20 cellular contexts compared by ENCODE assay signal in genomic region chr6:32774428-32774827, GRCh38. TPM values are rescaled to one million over a fixed set of nuclear protein-coding genes. Genes with fewer than 3 reads are reported as not detected.
DNase-seq lines count a peak whose midpoint lies in the region; ATAC-seq, FAIRE-seq and TF ChIP-seq lines count a peak whose summit lies in the region.
"Had no signal": no experiment of that assay in that cellular context is flagged by ENCODE, and none has a peak within 500 bp of the region (broad histone marks: within the 10 kb centered on the region; RNA-seq: fewer than 3 reads in every experiment).

No MANE protein-coding gene starts in this region.

- peak; percentile 66 to 67 for ATAC-seq in activated T-cell treated with anti-CD3 and anti-CD28 coated beads, Interleukin-2, amount 50 U/mL, for 4 hours
- ATAC-seq in activated B cell treated with CpG ODN at 0.5 μM for 24 hours (ENCODE audit: low read depth): peak; percentile 89

- CTCF ChIA-PET in activated B cell treated with CpG ODN at 0.5 μM for 24 hours (lab: Charles Lee): interaction anchor here (1.1 kb wide), 1 partner anchor 11 kb away, joined by 3 read pairs; no protein-coding TSS in a partner anchor

- no peaks in the 10 kb centered on the region for H3K9me3 Mint-ChIP-seq in activated T-cell treated with anti-CD3 and anti-CD28 coated beads, Interleukin-2, amount 50 U/mL, for 4 hours
- no peaks in the 10 kb centered on the region for H3K9me3 Mint-ChIP-seq in activated B cell treated with CpG ODN at 0.5 μM for 24 hours

- FAIRE-seq in keratinocyte (lab: Jason Lieb, UNC): peak; percentile 59
- FAIRE-seq: A204.1 had no signal

- H4K20me1 ChIP-seq in keratinocyte (ENCODE audit: control insufficient read depth, extremely low read depth, insufficient read depth, low read length): no peaks in the 10 kb centered on the region

- peak overlapping the region; percentile 8 for H3K4me2 ChIP-seq in keratinocyte (ENCODE audit: control insufficient read depth, extremely low read depth, insufficient read depth, low read depth, low read length)
- H3K4me2 ChIP-seq: PC-9 had no signal

- H3K27ac ChIP-seq in keratinocyte (ENCODE audit: control insufficient read depth, insufficient read depth, low read length) (no peak overlapping the region), colonic mucosa (no peak overlapping the region)
- H3K27ac ChIP-seq: PC-9, SJSA1 had no signal

- no peaks in the 10 kb centered on the region for H3K4me1 Mint-ChIP-seq in activated T-cell treated with anti-CD3 and anti-CD28 coated beads, Interleukin-2, amount 50 U/mL, for 4 hours (ENCODE audit: low read depth)
- H3K4me1 Mint-ChIP-seq in activated B cell treated with CpG ODN at 0.5 μM for 24 hours: peaks cover 7% of the 10 kb centered on the region

- TF ChIP-seq CTCF in activated B cell treated with CpG ODN at 0.5 μM for 24 hours (IDR thresholded peaks at IDR 0.05): no peak
- no peak for TF ChIP-seq CTCF in keratinocyte (optimal IDR thresholded peaks at IDR 0.05 in 1 of 3, IDR thresholded peaks at IDR 0.05 in 1 of 3, conservative IDR thresholded peaks at IDR 0.05 in 1 of 3; ENCODE audit: extremely low read depth in 1 of 3, insufficient read depth in 2 of 3, low read length in 3 of 3)
- no peak for TF ChIP-seq CTCF in colonic mucosa (IDR thresholded peaks at IDR 0.05)

- intact Hi-C loops in activated B cell treated with CpG ODN at 0.5 μM for 24 hours (cut with micrococcal nuclease): loop anchor here (5.0 kb wide), 1 partner anchor 52 kb away; no protein-coding TSS in a partner anchor
- intact Hi-C loops in colonic mucosa (cut with DNase I): no loop called here

- H3K27me3 Mint-ChIP-seq in activated T-cell treated with anti-CD3 and anti-CD28 coated beads, Interleukin-2, amount 50 U/mL, for 4 hours (ENCODE audit: low read depth): peaks cover 32% of the 10 kb centered on the region
- peaks cover 6% of the 10 kb centered on the region for H3K27me3 Mint-ChIP-seq in activated B cell treated with CpG ODN at 0.5 μM for 24 hours

- H3K9me1 ChIP-seq in keratinocyte (ENCODE audit: control insufficient read depth, extremely low read depth, insufficient read depth, low read length): no peaks in the 10 kb centered on the region

- DNase-seq in activated T-cell treated with anti-CD3 and anti-CD28 coated beads, Interleukin-2, amount 50 U/mL, for 4 hours: no peak
- no peak for DNase-seq in activated T-cell treated with anti-CD3 and anti-CD28 coated beads, Interleukin-2, amount 50 U/mL, for 1 hour
- DNase-seq in activated B cell treated with CpG ODN at 0.5 μM for 24 hours (no peak), keratinocyte (ENCODE audit: low read depth, low spot score) (no peak), colonic mucosa (no peak), DMS53 treated with DMSO at 0.1 percent for 48 hours (lab: John Stamatoyannopoulos, UW; ENCODE audit: unreplicated experiment) (no peak), ureter (ENCODE audit: low spot score) (no peak)
- DNase-seq: C1 segment of cervical spinal cord; H7; IMR-90; Karpas-422; NCI-H1417; NCI-H187 treated with DMSO at 0.1 percent for 48 hours; NCI-H526 treated with DMSO at 0.1 percent for 48 hours; NK-92 treated with Interleukin-12 subunit alpha and Interleukin-12 subunit beta, amount 100 ng/mL, for 24 hours; PC-9 had no signal

- H3K27me3 ChIP-seq in keratinocyte (ENCODE audit: control insufficient read depth, extremely low read depth, insufficient read depth, low read length) (no peaks in the 10 kb centered on the region), colonic mucosa (no peaks in the 10 kb centered on the region)

- H3K4me3 ChIP-seq in keratinocyte (ENCODE audit: control insufficient read depth in 2 of 3, extremely low read depth in 1 of 3, insufficient read depth in 2 of 3, low read depth in 1 of 3, low read length in 3 of 3) (no peak overlapping the region), colonic mucosa (no peak overlapping the region)
- H3K4me3 ChIP-seq: PC-9, SJSA1 had no signal

- H3K4me1 ChIP-seq in keratinocyte (ENCODE audit: control insufficient read depth, extremely low read depth, insufficient read depth, low read length) (peaks cover 21% of the 10 kb centered on the region), colonic mucosa (no peaks in the 10 kb centered on the region)
- H3K4me1 ChIP-seq: SJSA1 had no signal

- H2AFZ ChIP-seq in keratinocyte (ENCODE audit: control insufficient read depth, low read length): no peak overlapping the region
- H2AFZ ChIP-seq: PC-9 had no signal

- no peaks in the 10 kb centered on the region for H3K79me2 ChIP-seq in keratinocyte (ENCODE audit: control insufficient read depth, insufficient read depth, low read length)

- no peaks in the 10 kb centered on the region for H3K36me3 Mint-ChIP-seq in activated T-cell treated with anti-CD3 and anti-CD28 coated beads, Interleukin-2, amount 50 U/mL, for 4 hours (ENCODE audit: insufficient read depth)
- H3K36me3 Mint-ChIP-seq in activated B cell treated with CpG ODN at 0.5 μM for 24 hours (ENCODE audit: low read depth): no peaks in the 10 kb centered on the region

- no peak overlapping the region for H3K4me3 Mint-ChIP-seq in activated T-cell treated with anti-CD3 and anti-CD28 coated beads, Interleukin-2, amount 50 U/mL, for 4 hours
- H3K4me3 Mint-ChIP-seq in activated B cell treated with CpG ODN at 0.5 μM for 24 hours: no peak overlapping the region

- no peak overlapping the region for H3K9ac ChIP-seq in keratinocyte (ENCODE audit: control insufficient read depth, extremely low read depth, insufficient read depth, low read length)
- H3K9ac ChIP-seq in colonic mucosa (ENCODE audit: low read depth in 2 of 2, low read length in 2 of 2): no peak overlapping the region

- H3K27ac Mint-ChIP-seq in activated B cell treated with CpG ODN at 0.5 μM for 24 hours: no peak overlapping the region

- H3K36me3 ChIP-seq in keratinocyte (ENCODE audit: control insufficient read depth in 2 of 2, extremely low read depth in 1 of 2, insufficient read depth in 2 of 2, low read length in 2 of 2) (no peaks in the 10 kb centered on the region), colonic mucosa (no peaks in the 10 kb centered on the region)
- H3K36me3 ChIP-seq: SJSA1 had no signal

- dilution Hi-C loops in keratinocyte (cut with MboI; ENCODE audit: extremely low pct_ligation_motif_present, low sequenced_read_pairs): no loop called here

- POLR2A ChIA-PET in activated B cell treated with CpG ODN at 0.5 μM for 24 hours (lab: Charles Lee): no interaction called here

- H3K9me3 ChIP-seq in keratinocyte (ENCODE audit: control insufficient read depth, low read depth, low read length): no peaks in the 10 kb centered on the region
- H3K9me3 ChIP-seq in colonic mucosa: no peaks in the 10 kb centered on the region
- H3K9me3 ChIP-seq: SJSA1 had no signal

RNA-seq across cellular contexts. Expression of gene HLA-DQB2, which starts 11.1 kb away (rescaled TPM):
- total RNA-seq in activated T-cell treated with anti-CD3 and anti-CD28 coated beads, Interleukin-2, amount 50 U/mL, for 4 hours: under 1 TPM in 2 of 3 donors, not detected in 1; 0.56 to 0.82 TPM
- 95.7 and 107 TPM in 2 replicates for total RNA-seq in activated B cell treated with CpG ODN at 0.5 μM for 24 hours
- polyA plus RNA-seq in keratinocyte: not detected in 3 replicates
- not detected for polyA plus RNA-seq in keratinocyte (2011; ENCODE audit: low read depth)
- not detected in 2 replicates for polyA plus RNA-seq in keratinocyte (2011; cell fraction: cytosol; rRNA removed)
- not detected in 2 replicates for polyA plus RNA-seq in keratinocyte (2011; cell fraction: nucleus; rRNA removed)
- not detected in 2 replicates for polyA plus RNA-seq in keratinocyte (2012; ENCODE audit: low replicate concordance)
- not detected in 3 replicates for polyA minus RNA-seq in keratinocyte
- polyA minus RNA-seq in keratinocyte (2011; cell fraction: cytosol; rRNA and poly(A)+ RNA removed): not detected
- not detected in 2 replicates for polyA minus RNA-seq in keratinocyte (2011; cell fraction: nucleus; rRNA and poly(A)+ RNA removed)
- 1 to 10 TPM in 1 of 2 donors, under 1 TPM in 1; 0.40 to 4.4 TPM for total RNA-seq in colonic mucosa
- total RNA-seq in ureter: 8.1 TPM
- total RNA-seq: Daoy, H7, HT1080, IMR-90, PC-9, SJSA1 had no signal
- polyA plus RNA-seq: IMR-90 had no signal

RNA-seq across cellular contexts. Expression of gene HLA-DQA2, which starts 33.2 kb away (rescaled TPM):
- under 1 TPM in 2 of 3 donors, not detected in 1; 0.41 to 0.50 TPM for total RNA-seq in activated T-cell treated with anti-CD3 and anti-CD28 coated beads, Interleukin-2, amount 50 U/mL, for 4 hours
- total RNA-seq in activated B cell treated with CpG ODN at 0.5 μM for 24 hours (231 and 237 TPM in 2 replicates), colonic mucosa (1 to 10 TPM in 1 of 2 donors, under 1 TPM in 1; 0.67 to 5.7 TPM), ureter (5.7 TPM)
- not detected in 3 replicates for polyA plus RNA-seq in keratinocyte
- not detected for polyA plus RNA-seq in keratinocyte (2011; ENCODE audit: low read depth)
- polyA plus RNA-seq in keratinocyte (2011; cell fraction: cytosol; rRNA removed): not detected in 2 replicates
- not detected in 2 replicates for polyA plus RNA-seq in keratinocyte (2011; cell fraction: nucleus; rRNA removed)
- not detected in 2 replicates for polyA plus RNA-seq in keratinocyte (2012; ENCODE audit: low replicate concordance)
- not detected in 3 replicates for polyA minus RNA-seq in keratinocyte
- polyA minus RNA-seq in keratinocyte (2011; cell fraction: cytosol; rRNA and poly(A)+ RNA removed): not detected
- polyA minus RNA-seq in keratinocyte (2011; cell fraction: nucleus; rRNA and poly(A)+ RNA removed): not detected in 2 replicates
- total RNA-seq: Daoy, H7, HT1080, IMR-90, PC-9, SJSA1 had no signal
- polyA plus RNA-seq: IMR-90 had no signal

RNA-seq across cellular contexts. Expression of gene HLA-DOB, which starts 42.4 kb away (rescaled TPM):
- 1 to 10 TPM in 2 of 3 donors, under 1 TPM in 1; 0.82 to 2.0 (median 1.2) TPM for total RNA-seq in activated T-cell treated with anti-CD3 and anti-CD28 coated beads, Interleukin-2, amount 50 U/mL, for 4 hours
- total RNA-seq in activated B cell treated with CpG ODN at 0.5 μM for 24 hours (95.6 and 101 TPM in 2 replicates), colonic mucosa (under 1 TPM; 0.58 to 0.69 TPM), ureter (1.9 TPM)
- polyA plus RNA-seq in keratinocyte: 9.2 to 12.7 TPM (median 12.5 TPM) in 3 replicates
- polyA plus RNA-seq in keratinocyte (2011; ENCODE audit: low read depth): 0.34 TPM
- polyA plus RNA-seq in keratinocyte (2011; cell fraction: cytosol; rRNA removed): 4.4 and 6.7 TPM in 2 replicates
- polyA plus RNA-seq in keratinocyte (2011; cell fraction: nucleus; rRNA removed): 24.8 and 29.0 TPM in 2 replicates
- 3.8 and 7.3 TPM in 2 replicates for polyA plus RNA-seq in keratinocyte (2012; ENCODE audit: low replicate concordance)
- 4.6 to 5.1 TPM (median 4.9 TPM) in 3 replicates for polyA minus RNA-seq in keratinocyte
- polyA minus RNA-seq in keratinocyte (2011; cell fraction: cytosol; rRNA and poly(A)+ RNA removed): not detected
- 5.6 and 5.8 TPM in 2 replicates for polyA minus RNA-seq in keratinocyte (2011; cell fraction: nucleus; rRNA and poly(A)+ RNA removed)
- total RNA-seq: H7 had no signal

Comparison
In these comparisons a context has a peak if more than half of its experiments do, and no peak if none do; other contexts are left out.
1. RNA of gene HLA-DQB2, which starts 11.1 kb away (total RNA-seq): 95.7 to 107 TPM in activated B cell treated with CpG ODN at 0.5 μM for 24 hours; 8.1 TPM in ureter (single experiment), 0.40 to 4.4 TPM in colonic mucosa and 0.56 to 0.82 TPM in activated T-cell treated with anti-CD3 and anti-CD28 coated beads, Interleukin-2, amount 50 U/mL, for 4 hours; every median in the first group is over 10 times any median in the second.
2. RNA of gene HLA-DQA2, which starts 33.2 kb away (total RNA-seq): 231 to 237 TPM in activated B cell treated with CpG ODN at 0.5 μM for 24 hours; 5.7 TPM in ureter (single experiment), 0.67 to 5.7 TPM in colonic mucosa and 0.41 to 0.50 TPM in activated T-cell treated with anti-CD3 and anti-CD28 coated beads, Interleukin-2, amount 50 U/mL, for 4 hours; every median in the first group is over 10 times any median in the second.
3. RNA of gene HLA-DOB, which starts 42.4 kb away (total RNA-seq): 95.6 to 101 TPM in activated B cell treated with CpG ODN at 0.5 μM for 24 hours; 1.9 TPM in ureter (single experiment), 0.82 to 2.0 TPM in activated T-cell treated with anti-CD3 and anti-CD28 coated beads, Interleukin-2, amount 50 U/mL, for 4 hours and 0.58 to 0.69 TPM in colonic mucosa; every median in the first group is over 10 times any median in the second.